1 cellular context compared by ENCODE assay signal in genomic region chr13:98506343-98507059, GRCh38.
TF ChIP-seq lines count a peak whose summit lies in the region.

No MANE protein-coding gene starts in this region.

TF ChIP-seq in HepG2, 621 proteins besides CTCF, POLR2A, EP300 and RAD21 (continued from another document and continues in another):
- TF ChIP-seq ZBTB4 (CRISPR knock-in tag; IDR thresholded peaks at IDR 0.05; ENCODE audit: borderline replicate concordance) (peak; percentile 32; the same call in 1 of the 2 replicates), ETV6 (CRISPR knock-in tag; conservative IDR thresholded peaks at IDR 0.05) (no peak), ZNF570 (CRISPR knock-in tag; IDR thresholded peaks at IDR 0.05; ENCODE audit: borderline replicate concordance) (no peak), ZFP36L1 (CRISPR knock-in tag; IDR thresholded peaks at IDR 0.05) (peak; percentile 98), LRRFIP1 (CRISPR knock-in tag; conservative IDR thresholded peaks at IDR 0.05) (no peak; the same call in 1 of the 2 replicates), ZNF577 (CRISPR knock-in tag; IDR thresholded peaks at IDR 0.05; ENCODE audit: borderline replicate concordance, low read depth) (no peak), KAT8 (CRISPR knock-in tag; IDR thresholded peaks at IDR 0.05) (peak; percentile 84), KDM4B (CRISPR knock-in tag; IDR thresholded peaks at IDR 0.05) (no peak), DNMT1 (CRISPR knock-in tag; IDR thresholded peaks at IDR 0.05) (no peak), KDM6A (CRISPR knock-in tag; IDR thresholded peaks at IDR 0.05; ENCODE audit: low read depth) (peak; percentile 71), IRF2 (CRISPR knock-in tag; IDR thresholded peaks at IDR 0.05) (peak; percentile 86), PBX2 (CRISPR knock-in tag; IDR thresholded peaks at IDR 0.05) (no peak), AHR (CRISPR knock-in tag; IDR thresholded peaks at IDR 0.05) (peak; percentile 93), MNT (IDR thresholded peaks at IDR 0.05) (0 out of 2 replicates have a peak, but pooled peaks have one; percentile 3), U2AF2 (IDR thresholded peaks at IDR 0.05; ENCODE audit: low read depth, low read length) (no peak), ZNF10 (CRISPR knock-in tag; IDR thresholded peaks at IDR 0.05; ENCODE audit: borderline replicate concordance, low read depth) (no peak), SALL1 (CRISPR knock-in tag; IDR thresholded peaks at IDR 0.05) (peak; percentile 99), TEAD2 (CRISPR knock-in tag; IDR thresholded peaks at IDR 0.05) (no peak), ZZZ3 (CRISPR knock-in tag; IDR thresholded peaks at IDR 0.05; ENCODE audit: borderline replicate concordance) (peak; percentile 88; the same call in 1 of the 2 replicates), NPAS2 (CRISPR knock-in tag; IDR thresholded peaks at IDR 0.05; ENCODE audit: borderline replicate concordance) (no peak), CBX1 (IDR thresholded peaks at IDR 0.05; ENCODE audit: low read depth) (peak; percentile 74), ZKSCAN1 (IDR thresholded peaks at IDR 0.05; ENCODE audit: low read length) (no peak), PBX3 (CRISPR knock-in tag; IDR thresholded peaks at IDR 0.05; ENCODE audit: borderline replicate concordance) (no peak), PRDM4 (CRISPR knock-in tag; IDR thresholded peaks at IDR 0.05; ENCODE audit: borderline replicate concordance) (peak; percentile 57; the same call in 1 of the 2 replicates), CBFB (CRISPR knock-in tag; IDR thresholded peaks at IDR 0.05) (peak; percentile 81), PCBP1 (IDR thresholded peaks at IDR 0.05; ENCODE audit: borderline replicate concordance, low read depth, low read length) (no peak), SYNCRIP (IDR thresholded peaks at IDR 0.05; ENCODE audit: insufficient read depth, low read depth, low read length) (no peak), HINFP (CRISPR knock-in tag; IDR thresholded peaks at IDR 0.05; ENCODE audit: low read depth) (peak; percentile 87; the same call in 1 of the 2 replicates), ADNP (CRISPR knock-in tag; IDR thresholded peaks at IDR 0.05) (no peak), ZNF670 (CRISPR knock-in tag; IDR thresholded peaks at IDR 0.05; ENCODE audit: borderline replicate concordance) (peak; percentile 71; the same call in 1 of the 2 replicates), CEBPZ (IDR thresholded peaks at IDR 0.05; ENCODE audit: low read length) (no peak), SOX6 (IDR thresholded peaks at IDR 0.05) (no peak), SOX6 (CRISPR knock-in tag; IDR thresholded peaks at IDR 0.05) (peak; percentile 87)
- TF ChIP-seq, protein P1, sequence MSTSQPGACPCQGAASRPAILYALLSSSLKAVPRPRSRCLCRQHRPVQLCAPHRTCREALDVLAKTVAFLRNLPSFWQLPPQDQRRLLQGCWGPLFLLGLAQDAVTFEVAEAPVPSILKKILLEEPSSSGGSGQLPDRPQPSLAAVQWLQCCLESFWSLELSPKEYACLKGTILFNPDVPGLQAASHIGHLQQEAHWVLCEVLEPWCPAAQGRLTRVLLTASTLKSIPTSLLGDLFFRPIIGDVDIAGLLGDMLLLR (CRISPR knock-in tag; IDR thresholded peaks at IDR 0.05): 0 out of 2 replicates have a peak, but pooled peaks have one; percentile 50
- TF ChIP-seq, protein P2, sequence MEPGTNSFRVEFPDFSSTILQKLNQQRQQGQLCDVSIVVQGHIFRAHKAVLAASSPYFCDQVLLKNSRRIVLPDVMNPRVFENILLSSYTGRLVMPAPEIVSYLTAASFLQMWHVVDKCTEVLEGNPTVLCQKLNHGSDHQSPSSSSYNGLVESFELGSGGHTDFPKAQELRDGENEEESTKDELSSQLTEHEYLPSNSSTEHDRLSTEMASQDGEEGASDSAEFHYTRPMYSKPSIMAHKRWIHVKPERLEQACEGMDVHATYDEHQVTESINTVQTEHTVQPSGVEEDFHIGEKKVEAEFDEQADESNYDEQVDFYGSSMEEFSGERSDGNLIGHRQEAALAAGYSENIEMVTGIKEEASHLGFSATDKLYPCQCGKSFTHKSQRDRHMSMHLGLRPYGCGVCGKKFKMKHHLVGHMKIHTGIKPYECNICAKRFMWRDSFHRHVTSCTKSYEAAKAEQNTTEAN (CRISPR knock-in tag; conservative IDR thresholded peaks at IDR 0.05): peak; percentile 98
- TF ChIP-seq, protein P3, sequence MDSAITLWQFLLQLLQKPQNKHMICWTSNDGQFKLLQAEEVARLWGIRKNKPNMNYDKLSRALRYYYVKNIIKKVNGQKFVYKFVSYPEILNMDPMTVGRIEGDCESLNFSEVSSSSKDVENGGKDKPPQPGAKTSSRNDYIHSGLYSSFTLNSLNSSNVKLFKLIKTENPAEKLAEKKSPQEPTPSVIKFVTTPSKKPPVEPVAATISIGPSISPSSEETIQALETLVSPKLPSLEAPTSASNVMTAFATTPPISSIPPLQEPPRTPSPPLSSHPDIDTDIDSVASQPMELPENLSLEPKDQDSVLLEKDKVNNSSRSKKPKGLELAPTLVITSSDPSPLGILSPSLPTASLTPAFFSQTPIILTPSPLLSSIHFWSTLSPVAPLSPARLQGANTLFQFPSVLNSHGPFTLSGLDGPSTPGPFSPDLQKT (CRISPR knock-in tag; IDR thresholded peaks at IDR 0.05; ENCODE audit: borderline replicate concordance): no peak
